29 cellular contexts compared by ENCODE assay signal in the genomic region with DNA sequence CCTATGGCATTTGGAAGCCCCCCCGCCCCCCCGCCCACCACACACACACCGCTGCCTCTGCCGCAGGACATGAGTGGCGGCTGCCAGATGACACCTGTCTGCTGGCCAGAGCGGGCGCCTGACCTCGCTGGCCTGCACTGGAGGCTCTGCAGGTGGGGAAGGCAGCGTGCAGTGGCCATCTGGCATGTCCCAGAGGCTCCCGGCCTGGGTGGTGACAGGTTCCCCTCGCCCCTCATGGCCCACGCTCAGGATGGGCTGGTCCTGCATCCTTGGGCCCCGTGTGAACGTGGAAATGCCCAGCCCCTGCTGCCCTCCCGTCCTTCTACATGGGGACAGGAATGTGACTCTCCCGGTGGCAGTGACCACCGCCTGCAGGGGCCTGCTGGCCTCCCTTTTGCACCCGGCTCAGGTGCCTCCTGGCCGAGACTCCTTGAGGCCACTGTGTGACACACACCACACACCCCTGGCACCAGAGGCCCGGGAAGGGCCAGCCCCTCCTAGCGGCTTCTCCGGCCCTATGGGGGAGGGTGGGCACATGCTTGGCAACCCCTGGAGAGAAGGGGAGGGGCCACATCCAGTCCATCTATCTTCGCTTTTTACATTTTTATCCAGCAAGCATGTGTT. TPM values are rescaled to one million over a fixed set of nuclear protein-coding genes. Genes with fewer than 3 reads are reported as not detected.
"Had no signal": no experiment of that assay in that cellular context is flagged by ENCODE, and none has a peak within 500 bp of the region (broad histone marks: within the 10 kb centered on the region; RNA-seq: fewer than 3 reads in every experiment).

No MANE protein-coding gene starts in this region.

- H3K4me3 ChIP-seq: heart right ventricle, hepatocyte, lower lobe of right lung, psoas muscle, right lobe of liver, smooth muscle cell, stomach, thoracic aorta, tibial artery, upper lobe of right lung had no signal

- H3K4me1 ChIP-seq: heart right ventricle, lower lobe of right lung, parathyroid adenoma, psoas muscle, upper lobe of right lung had no signal

- H3K9ac ChIP-seq: parathyroid adenoma had no signal

- ATAC-seq: lower lobe of right lung; naive thymus-derived CD8-positive, alpha-beta T cell; psoas muscle; stimulated activated memory B cell treated with anti-CD40 and anti-IgM and Interleukin-4, amounts not matched to agents 10 μg/mL and 1 μg/mL and 100 μg/mL, for 72 hours; stimulated activated naive CD8-positive, alpha-beta T cell treated with anti-CD3 and anti-CD28 coated beads, Interleukin-15, Interleukin-2, amounts not matched to agents 100 U/mL and 50 U/mL, for 24 hours; upper lobe of right lung had no signal

- H3K27ac ChIP-seq: heart right ventricle, hepatocyte, lower lobe of right lung, neutrophil, parathyroid adenoma, psoas muscle, right lobe of liver, stomach, thoracic aorta, tibial artery, upper lobe of right lung had no signal

- FAIRE-seq: keratinocyte, urothelium cell line had no signal

- H3K36me3 ChIP-seq: heart right ventricle, lower lobe of right lung, neutrophil, right lobe of liver, stomach, thoracic aorta, tibial artery, upper lobe of right lung had no signal

- DNase-seq: heart right ventricle; lower lobe of right lung; mammary epithelial cell; mesenchymal stem cell; naive thymus-derived CD8-positive, alpha-beta T cell; occipital lobe; right lobe of liver; stimulated activated CD4-positive, alpha-beta T cell treated with anti-CD3 and anti-CD28 coated beads, Interleukin-1b, Interleukin-23, amount 100 ng/mL, for 48 hours; stimulated activated CD4-positive, alpha-beta T cell treated with anti-CD3 and anti-CD28 coated beads, Interleukin-2, amount 100 ng/mL, for 48 hours; stimulated activated CD4-positive, alpha-beta T cell treated with anti-CD3 and anti-CD28 coated beads, Interleukin-4, amount 100 ng/mL, for 4 hours; stimulated activated CD8-positive, alpha-beta memory T cell treated with anti-CD3 and anti-CD28 coated beads, Interleukin-4, amount 100 ng/mL, for 48 hours; stimulated activated naive CD8-positive, alpha-beta T cell treated with anti-CD3 and anti-CD28 coated beads, Interleukin-15, Interleukin-2, amounts not matched to agents 100 U/mL and 50 U/mL, for 24 hours; stomach; tibial artery; trophoblast cell; upper lobe of right lung had no signal

- H3K9me3 ChIP-seq: heart right ventricle, lower lobe of right lung, neutrophil, psoas muscle, right lobe of liver, stomach, thoracic aorta, tibial artery, upper lobe of right lung had no signal

RNA-seq across cellular contexts. Expression of gene IRX4, which starts 30.3 kb away (rescaled TPM):
- total RNA-seq: hepatocyte; liver; lower lobe of right lung; mucosa of gallbladder; naive thymus-derived CD8-positive, alpha-beta T cell; occipital lobe; osteocyte; posterior vena cava; right lobe of liver; stomach; thoracic aorta; upper lobe of right lung had no signal
- polyA plus RNA-seq: hepatocyte; liver; naive thymus-derived CD8-positive, alpha-beta T cell had no signal
